8 cellular contexts compared by ENCODE assay signal in the genomic region with DNA sequence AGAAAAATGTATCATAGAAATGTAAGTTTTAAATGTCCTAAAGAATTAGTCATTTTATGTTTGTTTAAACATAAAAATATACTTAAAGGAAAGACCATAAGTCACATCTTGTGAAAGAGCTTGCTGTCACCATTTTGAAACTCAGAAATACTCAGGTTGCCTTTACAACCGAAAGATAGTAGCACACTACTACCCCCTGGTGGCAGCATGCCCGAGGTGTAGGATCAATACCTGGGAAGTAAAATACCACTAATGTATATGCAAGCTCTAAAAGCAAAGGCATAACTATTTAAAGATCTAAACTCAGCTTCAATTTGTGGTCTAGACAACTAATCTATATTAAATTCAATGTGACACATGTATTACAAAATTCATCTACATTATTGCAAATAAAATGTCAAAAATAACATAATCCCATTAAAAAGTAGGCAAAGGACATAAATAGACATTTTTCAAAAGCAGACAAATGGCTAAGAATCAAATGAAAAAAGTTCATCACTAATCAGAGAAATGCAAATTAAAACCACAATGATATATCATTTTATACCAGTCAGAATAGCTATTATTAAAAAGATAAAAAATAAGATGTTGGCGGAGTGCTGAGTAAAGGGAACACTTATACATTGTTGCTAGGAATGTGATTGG. TPM values are rescaled to one million over a fixed set of nuclear protein-coding genes. Genes with fewer than 3 reads are reported as not detected.
DNase-seq lines count a peak whose midpoint lies in the region; ATAC-seq, FAIRE-seq and TF ChIP-seq lines count a peak whose summit lies in the region.

No MANE protein-coding gene starts in this region.

- ATAC-seq in CD4-positive, alpha-beta T cell (ENCODE audit: poor library complexity) = peak; percentile 99
- peak; percentile 81 for ATAC-seq in GM19438 (IDR thresholded peaks at IDR 0.05; ENCODE audit: low read depth, unreplicated experiment)
- peak; percentile 95 to 100 for ATAC-seq in naive thymus-derived CD8-positive, alpha-beta T cell

- H3K36me3 Mint-ChIP-seq in CD4-positive, alpha-beta T cell (ENCODE audit: low read depth) = no peaks in the 10 kb centered on the region
- peaks cover 0 to 16% (median 2%) of the 10 kb centered on the region in 3 donors for H3K36me3 Mint-ChIP-seq in naive thymus-derived CD8-positive, alpha-beta T cell

- peak; percentile 85 for TF ChIP-seq CTCF in CD4-positive, alpha-beta T cell (IDR thresholded peaks at IDR 0.05)
- peak; percentile 88 for TF ChIP-seq CTCF in epithelial cell of proximal tubule (conservative IDR thresholded peaks at IDR 0.05; ENCODE audit: low read depth, low read length)

- no peak overlapping the region for H3K4me3 ChIP-seq in epithelial cell of proximal tubule (ENCODE audit: low read depth, low read length)

- no peak for FAIRE-seq in HTR-8/SVneo (lab: Jason Lieb, UNC)

- no peak overlapping the region for H3K4me3 Mint-ChIP-seq in CD4-positive, alpha-beta T cell
- no peak overlapping the region for H3K4me3 Mint-ChIP-seq in naive thymus-derived CD8-positive, alpha-beta T cell

- no peaks in the 10 kb centered on the region for H3K9me3 ChIP-seq in CD4-positive, alpha-beta T cell (ENCODE audit: control insufficient read depth, low read length)

- H3K27me3 Mint-ChIP-seq in CD4-positive, alpha-beta T cell = no peaks in the 10 kb centered on the region
- H3K27me3 Mint-ChIP-seq in naive thymus-derived CD8-positive, alpha-beta T cell = no peaks in the 10 kb centered on the region

- no peak overlapping the region for H3K27ac Mint-ChIP-seq in CD4-positive, alpha-beta T cell
- peak overlapping the region in 1 of 10 donors; percentile 46 for H3K27ac Mint-ChIP-seq in naive thymus-derived CD8-positive, alpha-beta T cell

- no peaks in the 10 kb centered on the region for H3K9me3 Mint-ChIP-seq in CD4-positive, alpha-beta T cell
- no peaks in the 10 kb centered on the region for H3K9me3 Mint-ChIP-seq in naive thymus-derived CD8-positive, alpha-beta T cell

- H3K4me1 Mint-ChIP-seq in CD4-positive, alpha-beta T cell (ENCODE audit: low read depth) = no peaks in the 10 kb centered on the region
- H3K4me1 Mint-ChIP-seq in naive thymus-derived CD8-positive, alpha-beta T cell = no peaks in the 10 kb centered on the region

- intact Hi-C loops in CD4-positive, alpha-beta T cell (cut with DNase I, micrococcal nuclease) = loop anchor here (2.0 to 10.0 kb wide), 4 partner anchors 85 to 733 kb away; a partner anchor contains a TSS

- POLR2A ChIA-PET in CD4-positive, alpha-beta T cell (lab: Charles Lee) = interaction anchor here (1.0 to 2.2 kb wide), 2 partner anchors 24 to 125 kb away, joined by 3 to 15 read pairs; a partner anchor contains a TSS
- POLR2A ChIA-PET in naive thymus-derived CD8-positive, alpha-beta T cell (lab: Charles Lee) = interaction anchor here (1.5 to 1.7 kb wide), 2 partner anchors 47 to 125 kb away, joined by 3 to 5 read pairs; a partner anchor contains a TSS

- H3K27me3 ChIP-seq in CD4-positive, alpha-beta T cell (ENCODE audit: control insufficient read depth, insufficient read depth, low read length) = no peaks in the 10 kb centered on the region

- CTCF ChIA-PET in CD4-positive, alpha-beta T cell (lab: Charles Lee) = interaction anchor here (0.6 to 1.7 kb wide), 17 partner anchors 8 to 156 kb away, joined by 3 to 13 read pairs (median 4); a partner anchor contains a TSS

- DNase-seq in CD4-positive, alpha-beta T cell = peak; percentile 78 to 89 (median 85)
- DNase-seq in HTR-8/SVneo (ENCODE audit: insufficient read length, low spot score) = peak; percentile 30
- peak; percentile 98 for DNase-seq in NOMO-1 treated with DMSO at 0.1 percent for 48 hours (lab: John Stamatoyannopoulos, UW; ENCODE audit: unreplicated experiment)
- peak; percentile 96 for DNase-seq in activated CD8-positive, alpha-beta memory T cell treated with anti-CD3 and anti-CD28 coated beads for 24 hours
- no peak for DNase-seq in epithelial cell of proximal tubule (ENCODE audit: low read depth)
- peak; percentile 68 to 92 (median 80) for DNase-seq in naive thymus-derived CD8-positive, alpha-beta T cell
- peak; percentile 63 to 84 (median 80) for DNase-seq in stimulated activated naive CD4-positive, alpha-beta T cell (lab: John Stamatoyannopoulos, UW)

- H3K27ac ChIP-seq in CD4-positive, alpha-beta T cell (ENCODE audit: low read depth, low read length) = no peak overlapping the region

RNA-seq across cellular contexts. Expression of a gene that starts 47.7 kb away (rescaled TPM):
- total RNA-seq in CD4-positive, alpha-beta T cell = 1 to 10 TPM; 1.5 to 1.6 TPM
- total RNA-seq in epithelial cell of proximal tubule = not detected in 2 replicates
- total RNA-seq in naive thymus-derived CD8-positive, alpha-beta T cell = 1 to 10 TPM; 6.1 to 7.0 TPM
- polyA plus RNA-seq in naive thymus-derived CD8-positive, alpha-beta T cell = 1 to 10 TPM in 1 of 3 donors, under 1 TPM in 2; 0.48 to 3.1 (median 0.55) TPM
